In the genomic region with DNA sequence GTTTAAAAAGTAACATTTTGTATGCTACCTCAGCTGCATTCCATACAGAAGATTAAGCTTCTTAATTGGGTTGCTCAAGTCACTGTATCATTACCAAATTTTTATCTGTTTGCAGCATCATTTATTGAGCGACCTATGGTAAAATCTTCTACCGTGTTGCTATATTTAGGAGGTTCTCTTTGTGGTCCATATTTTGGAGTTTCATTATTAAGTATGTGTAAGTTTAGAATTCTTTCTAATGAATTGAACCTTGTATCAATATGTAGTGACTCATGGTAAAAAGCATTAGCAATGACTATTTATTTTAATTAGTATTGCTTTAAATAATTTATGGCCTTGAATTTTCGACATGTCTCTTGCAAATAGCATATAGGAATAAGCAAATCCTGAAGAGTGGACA, we compare ENCODE assay signal across 14 cellular contexts. TPM values are rescaled to one million over a fixed set of nuclear protein-coding genes. Genes with fewer than 3 reads are reported as not detected.
DNase-seq lines count a peak whose midpoint lies in the region; ATAC-seq and TF ChIP-seq lines count a peak whose summit lies in the region.
"Had no signal": no experiment of that assay in that cellular context is flagged by ENCODE, and none has a peak within 500 bp of the region (broad histone marks: within the 10 kb centered on the region; RNA-seq: fewer than 3 reads in every experiment).

No MANE protein-coding gene starts in this region.

- TF ChIP-seq CTCF in fibroblast of mammary gland (conservative IDR thresholded peaks at IDR 0.05; ENCODE audit: control insufficient read depth, insufficient read depth, low read depth, low read length), result no peak
- TF ChIP-seq CTCF in breast epithelium (IDR thresholded peaks at IDR 0.05), result no peak
- TF ChIP-seq CTCF in Peyer's patch (IDR thresholded peaks at IDR 0.05), result no peak

- H3K9me3 ChIP-seq in breast epithelium, result peaks cover 0 to 9% of the 10 kb centered on the region in 2 donors
- H3K9me3 ChIP-seq in Peyer's patch, result peaks cover 0 to 5% (median 0%) of the 10 kb centered on the region in 4 donors
- H3K9me3 ChIP-seq: HAP-1 had no signal

- TF ChIP-seq POLR2A in breast epithelium (IDR thresholded peaks at IDR 0.05) (no peak), Peyer's patch (IDR thresholded peaks at IDR 0.05) (no peak)

- DNase-seq in fibroblast of mammary gland (ENCODE audit: low read depth) (peak; percentile 11), breast epithelium (ENCODE audit: low spot score in 2 of 2) (no peak), Peyer's patch (no peak)
- DNase-seq in stimulated activated CD4-positive, alpha-beta T cell treated with anti-CD3 and anti-CD28 coated beads, Interleukin-1b, Interleukin-23, amount 100 ng/mL, for 48 hours, result no peak
- DNase-seq in activated T-cell treated with anti-CD3 and anti-CD28 coated beads, Interleukin-2, amount 50 U/mL, for 48 hours, result no peak
- DNase-seq: C1 segment of cervical spinal cord; CD4-positive, alpha-beta T cell; DMS79; Karpas-422 had no signal

- ATAC-seq in GM18511 (IDR thresholded peaks at IDR 0.05; ENCODE audit: unreplicated experiment), result peak; percentile 60
- ATAC-seq in GM18909 (IDR thresholded peaks at IDR 0.05; ENCODE audit: poor library complexity, unreplicated experiment), result peak; percentile 38
- ATAC-seq in HG03175 (IDR thresholded peaks at IDR 0.05; ENCODE audit: unreplicated experiment), result peak; percentile 49
- ATAC-seq: K562 had no signal

- intact Hi-C loops in breast epithelium (cut with DNase I; ENCODE audit: low total_unique reads), result no loop called here

- no peaks in the 10 kb centered on the region for H3K4me1 ChIP-seq in breast epithelium
- no peaks in the 10 kb centered on the region for H3K4me1 ChIP-seq in Peyer's patch
- H3K4me1 ChIP-seq: HAP-1 had no signal

- no peak overlapping the region for H3K27ac ChIP-seq in breast epithelium
- H3K27ac ChIP-seq in Peyer's patch, result no peak overlapping the region

- H3K36me3 ChIP-seq in breast epithelium (peaks cover 4% of the 10 kb centered on the region), Peyer's patch (peaks cover 0 to 17% (median 0%) of the 10 kb centered on the region in 3 donors)
- H3K36me3 ChIP-seq: HAP-1 had no signal

- H3K4me3 ChIP-seq in fibroblast of mammary gland (ENCODE audit: control insufficient read depth, low read depth, low read length) (no peak overlapping the region), breast epithelium (no peak overlapping the region), Peyer's patch (no peak overlapping the region)
- H3K4me3 ChIP-seq: HAP-1, K562 had no signal

- H3K27me3 ChIP-seq in breast epithelium, result no peaks in the 10 kb centered on the region
- no peaks in the 10 kb centered on the region for H3K27me3 ChIP-seq in Peyer's patch

RNA-seq across cellular contexts. Expression of a gene that starts 42.2 kb away (rescaled TPM):
- total RNA-seq in breast epithelium, result 10 to 100 TPM; 23.3 to 89.5 (median 38.3) TPM
- total RNA-seq in Peyer's patch, result 10 to 100 TPM in 1 of 4 donors, 1 to 10 TPM in 3; 1.9 to 10.6 (median 8.5) TPM
- total RNA-seq: CD4-positive, alpha-beta T cell had no signal
